Comparison of ENCODE assay signal across 28 cellular contexts in the genomic region with DNA sequence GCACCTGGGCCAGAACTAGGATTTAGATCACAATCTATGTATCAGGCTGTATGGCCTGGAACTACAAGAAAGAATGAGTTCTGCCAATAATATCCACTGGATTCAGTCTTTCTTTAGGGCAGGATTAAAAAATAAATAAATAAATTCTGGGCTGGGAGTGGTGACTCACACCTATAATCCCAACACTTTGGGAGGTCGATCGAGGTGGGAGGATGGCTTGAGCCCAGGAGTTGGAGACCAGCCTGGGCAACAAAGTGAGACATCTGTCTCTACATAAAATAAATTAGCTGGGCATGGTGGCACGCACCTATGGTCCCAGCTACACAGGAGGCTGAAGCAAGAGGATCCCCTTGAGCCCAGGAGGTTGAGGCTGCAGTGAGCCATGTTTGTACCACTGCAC. TPM values are rescaled to one million over a fixed set of nuclear protein-coding genes. Genes with fewer than 3 reads are reported as not detected.
A peak's percentile ranks its signal among the peaks of the same experiment; 100 is the strongest.
DNase-seq lines count a peak whose midpoint lies in the region; ATAC-seq and TF ChIP-seq lines count a peak whose summit lies in the region.
"Had no signal": no experiment of that assay in that cellular context is flagged by ENCODE, and none has a peak within 500 bp of the region (broad histone marks: within the 10 kb centered on the region; RNA-seq: fewer than 3 reads in every experiment).

No MANE protein-coding gene starts in this region.

- peaks cover 28% of the 10 kb centered on the region for H3K36me3 Mint-ChIP-seq in activated T-cell treated with anti-CD3 and anti-CD28 coated beads, Interleukin-2, amount 50 U/mL, for 4 hours (ENCODE audit: insufficient read depth)

- no peaks in the 10 kb centered on the region for H3K27me3 ChIP-seq in WERI-Rb-1 (ENCODE audit: insufficient read depth, low read depth, severe bottlenecking)
- H3K27me3 ChIP-seq: BLaER1 had no signal

- H3K4me1 Mint-ChIP-seq in activated T-cell treated with anti-CD3 and anti-CD28 coated beads, Interleukin-2, amount 50 U/mL, for 4 hours (ENCODE audit: low read depth) = peaks cover 69% of the 10 kb centered on the region

- peak; percentile 25 for DNase-seq in A172 (ENCODE audit: low spot score)
- peak; percentile 22 for DNase-seq in EL
- peak; percentile 68 for DNase-seq in M059J (ENCODE audit: low read depth)
- peak; percentile 24 for DNase-seq in WERI-Rb-1
- no peak for DNase-seq in activated T-cell treated with anti-CD3 and anti-CD28 coated beads, Interleukin-2, amount 50 U/mL, for 4 hours
- DNase-seq in activated CD4-positive, CD25-positive, alpha-beta regulatory T cell treated with anti-CD3 and anti-CD28 coated beads, Interleukin-2, amount 50 U/mL, for 72 hours = no peak
- DNase-seq in iPS-NIHi11 (ENCODE audit: low spot score) = no peak
- DNase-seq: CD4-positive, CD25-positive, alpha-beta regulatory T cell; GF-D8; HCEC 1CT; Kasumi-1; MM.1S; NCI-H1048; NCI-H1417 treated with DMSO at 0.1 percent for 48 hours; NCI-H187; NCI-H2081 treated with DMSO at 0.1 percent for 48 hours; NCI-H2171; NCI-H345; NCI-H510A treated with DMSO at 0.1 percent for 48 hours; PC-9; Right ventricle myocardium superior; RPMI8226; T-cell had no signal

- no peak overlapping the region for H3K27ac ChIP-seq in WERI-Rb-1
- H3K27ac ChIP-seq: BLaER1, HL-60, PC-9 had no signal

- H3K4me3 Mint-ChIP-seq in activated T-cell treated with anti-CD3 and anti-CD28 coated beads, Interleukin-2, amount 50 U/mL, for 4 hours = no peak overlapping the region
- H3K4me3 Mint-ChIP-seq: CD4-positive, CD25-positive, alpha-beta regulatory T cell; T-cell had no signal

- no peak for TF ChIP-seq CTCF in WERI-Rb-1 (IDR thresholded peaks at IDR 0.05; ENCODE audit: low read depth, low read length)

- no peaks in the 10 kb centered on the region for H3K9me3 Mint-ChIP-seq in activated T-cell treated with anti-CD3 and anti-CD28 coated beads, Interleukin-2, amount 50 U/mL, for 4 hours
- H3K9me3 Mint-ChIP-seq: CD4-positive, CD25-positive, alpha-beta regulatory T cell; T-cell had no signal

- no peaks in the 10 kb centered on the region for H3K27me3 Mint-ChIP-seq in activated T-cell treated with anti-CD3 and anti-CD28 coated beads, Interleukin-2, amount 50 U/mL, for 4 hours (ENCODE audit: low read depth)
- H3K27me3 Mint-ChIP-seq: CD4-positive, CD25-positive, alpha-beta regulatory T cell; T-cell had no signal

- H3K36me3 ChIP-seq in WERI-Rb-1 = peaks cover 46% of the 10 kb centered on the region

- ATAC-seq in activated T-cell treated with anti-CD3 and anti-CD28 coated beads, Interleukin-2, amount 50 U/mL, for 4 hours = no peak
- ATAC-seq in HG02884 (IDR thresholded peaks at IDR 0.05; ENCODE audit: unreplicated experiment) = no peak
- ATAC-seq: HepG2, K562, T-cell had no signal

- no peaks in the 10 kb centered on the region for H3K9me3 ChIP-seq in WERI-Rb-1 (ENCODE audit: severe bottlenecking)
- H3K9me3 ChIP-seq: BLaER1 had no signal

- no peak overlapping the region for H3K4me3 ChIP-seq in WERI-Rb-1 (ENCODE audit: low read depth, low read length)
- H3K4me3 ChIP-seq: BLaER1, K562, PC-9 had no signal

RNA-seq across cellular contexts. Expression of gene AMMECR1L, which starts 8.1 kb away (rescaled TPM):
- 12.3 and 15.8 TPM in 2 replicates for total RNA-seq in A172 (2014; rRNA removed; shearing (Covaris generic))
- total RNA-seq in M059J (2014; rRNA removed; shearing (Covaris generic)) = 5.9 and 10.5 TPM in 2 replicates
- 10 to 100 TPM; 16.7 to 19.6 (median 18.6) TPM for total RNA-seq in activated T-cell treated with anti-CD3 and anti-CD28 coated beads, Interleukin-2, amount 50 U/mL, for 4 hours

RNA-seq across cellular contexts. Expression of gene POLR2D, which starts 19.7 kb away (rescaled TPM):
- total RNA-seq in A172 (2014; rRNA removed; shearing (Covaris generic)) = 30.4 and 42.4 TPM in 2 replicates
- 18.7 and 22.3 TPM in 2 replicates for total RNA-seq in M059J (2014; rRNA removed; shearing (Covaris generic))
- total RNA-seq in activated T-cell treated with anti-CD3 and anti-CD28 coated beads, Interleukin-2, amount 50 U/mL, for 4 hours = 10 to 100 TPM; 91.6 to 96.0 (median 93.6) TPM

Comparison
In these comparisons a context has a peak if more than half of its experiments do, and no peak if none do; other contexts are left out.
1. DNase-seq: peak in A172 (single experiment), EL (single experiment), M059J (single experiment) and WERI-Rb-1 (single experiment); none in activated T-cell treated with anti-CD3 and anti-CD28 coated beads, Interleukin-2, amount 50 U/mL, for 4 hours (single experiment), activated CD4-positive, CD25-positive, alpha-beta regulatory T cell treated with anti-CD3 and anti-CD28 coated beads, Interleukin-2, amount 50 U/mL, for 72 hours (single experiment) and iPS-NIHi11 (single experiment).